In genomic region chr1:16676661-16677523, GRCh38 we compare ENCODE assay signal across 11 cellular contexts. TPM values are rescaled to one million over a fixed set of nuclear protein-coding genes. Genes with fewer than 3 reads are reported as not detected.
DNase-seq lines count a peak whose midpoint lies in the region; ATAC-seq, FAIRE-seq and TF ChIP-seq lines count a peak whose summit lies in the region.
"Not testable (repeated sequence)": the region's sequence is repeated elsewhere in the genome, so short reads cannot be mapped to it uniquely, and the experiment has no call there.
"Had no signal": no experiment of that assay in that cellular context is flagged by ENCODE, and none has a peak within 500 bp of the region (broad histone marks: within the 10 kb centered on the region; RNA-seq: fewer than 3 reads in every experiment).

No MANE protein-coding gene starts in this region.

- not testable (repeated sequence) for H3K27ac Mint-ChIP-seq in GM23338; activated CD8-positive, alpha-beta memory T cell treated with anti-CD3 and anti-CD28 coated beads, Interleukin-2, amount 10 ng/mL, durations not matched to agents 7 days and 5 days
- peak overlapping the region; percentile 88 for H3K27ac Mint-ChIP-seq in central memory CD8-positive, alpha-beta T cell (ENCODE audit: low read depth)
- H3K27ac Mint-ChIP-seq in memory B cell, result peak overlapping the region; percentile 25

- H3K4me1 ChIP-seq in DOHH2 (ENCODE audit: control insufficient read depth, low read length), result peaks cover 34% of the 10 kb centered on the region
- H3K4me1 ChIP-seq in GM23338 (ENCODE audit: insufficient read depth); MM.1S (ENCODE audit: low read length): not testable (repeated sequence)

- H3K4me2 ChIP-seq in DOHH2 (ENCODE audit: low read length) (peak overlapping the region; percentile 50), MM.1S (ENCODE audit: low read depth, low read length) (peak overlapping the region; percentile 16; the same call in 1 of the 2 replicates)
- not testable (repeated sequence) for H3K4me2 ChIP-seq in GM23338

- not testable (repeated sequence) for H3K9me2 ChIP-seq in DOHH2 (replicated peaks; ENCODE audit: control insufficient read depth, low read length); GM23338 (ENCODE audit: insufficient read depth); MM.1S (replicated peaks; ENCODE audit: insufficient read depth, low read length)

- H3K27me3 Mint-ChIP-seq in GM23338 (ENCODE audit: insufficient read depth, low read depth, poor library complexity), result peaks cover 15% of the 10 kb centered on the region
- peaks cover 58% of the 10 kb centered on the region for H3K27me3 Mint-ChIP-seq in activated CD8-positive, alpha-beta memory T cell treated with anti-CD3 and anti-CD28 coated beads, Interleukin-2, amount 10 ng/mL, durations not matched to agents 7 days and 5 days
- H3K27me3 Mint-ChIP-seq in central memory CD8-positive, alpha-beta T cell, result peaks cover 29% of the 10 kb centered on the region
- H3K27me3 Mint-ChIP-seq in memory B cell, result not testable (repeated sequence)

- in situ Hi-C loops in SK-MEL-5 (cut with HindIII; ENCODE audit: low pct_unique_long_range_greater_than_20kb, low sequenced_read_pairs), result not testable (repeated sequence)

- not testable (repeated sequence) for H3K9me3 ChIP-seq in DOHH2 (ENCODE audit: control insufficient read depth, insufficient read depth, low read length); MM.1S (replicated peaks; ENCODE audit: insufficient read depth, low read length)

- H3K4me1 Mint-ChIP-seq in GM23338, result peaks cover 21% of the 10 kb centered on the region
- H3K4me1 Mint-ChIP-seq in activated CD8-positive, alpha-beta memory T cell treated with anti-CD3 and anti-CD28 coated beads, Interleukin-2, amount 10 ng/mL, durations not matched to agents 7 days and 5 days, result peaks cover 18% of the 10 kb centered on the region
- peaks cover 19% of the 10 kb centered on the region for H3K4me1 Mint-ChIP-seq in central memory CD8-positive, alpha-beta T cell
- H3K4me1 Mint-ChIP-seq in memory B cell, result peaks cover 15% of the 10 kb centered on the region

- H4K20me1 ChIP-seq in DOHH2 (ENCODE audit: control insufficient read depth, insufficient read depth, low read depth, low read length); GM23338 (replicated peaks; ENCODE audit: insufficient read depth); MM.1S (ENCODE audit: insufficient read depth, low read length): not testable (repeated sequence)

- H3K36me3 ChIP-seq in DOHH2 (ENCODE audit: control insufficient read depth, low read length); GM23338 (ENCODE audit: insufficient read depth); MM.1S (replicated peaks; ENCODE audit: insufficient read depth, low read length): not testable (repeated sequence)

- FAIRE-seq in urothelium cell line (lab: Jason Lieb, UNC), result not testable (repeated sequence)

- CTCF ChIA-PET in activated CD8-positive, alpha-beta memory T cell treated with anti-CD3 and anti-CD28 coated beads, Interleukin-2, amount 10 ng/mL, durations not matched to agents 7 days and 5 days (lab: Charles Lee), result not testable (repeated sequence)

- not testable (repeated sequence) for ATAC-seq in GM23338
- ATAC-seq in activated CD8-positive, alpha-beta memory T cell treated with anti-CD3 and anti-CD28 coated beads, Interleukin-2, amount 10 ng/mL, durations not matched to agents 7 days and 5 days, result peak; percentile 51
- ATAC-seq in central memory CD8-positive, alpha-beta T cell (replicated peaks; ENCODE audit: extremely low read depth, poor library complexity, severe bottlenecking), result peak; percentile 79
- ATAC-seq in memory B cell (ENCODE audit: low read depth), result peak; percentile 63

- H3K4me3 ChIP-seq in DOHH2 (ENCODE audit: low read length), result peak overlapping the region; percentile 41
- not testable (repeated sequence) for H3K4me3 ChIP-seq in GM23338; MM.1S (ENCODE audit: low read length)

- DNase-seq in GM23338 (ENCODE audit: low spot score) (peak; percentile 63), MM.1S (peak; percentile 55), SK-MEL-5 (ENCODE audit: low read depth, low spot score) (peak; percentile 65), urothelium cell line (ENCODE audit: low spot score) (peak; percentile 7)
- DNase-seq in activated CD8-positive, alpha-beta memory T cell treated with anti-CD3 and anti-CD28 coated beads, Interleukin-2, amount 10 ng/mL, durations not matched to agents 7 days and 5 days, result peak; percentile 65
- not testable (repeated sequence) for DNase-seq in central memory CD8-positive, alpha-beta T cell (ENCODE audit: low spot score in 2 of 2); memory B cell (ENCODE audit: low spot score in 2 of 2)

- H3K36me3 Mint-ChIP-seq in GM23338 (ENCODE audit: low read depth); activated CD8-positive, alpha-beta memory T cell treated with anti-CD3 and anti-CD28 coated beads, Interleukin-2, amount 10 ng/mL, durations not matched to agents 7 days and 5 days; memory B cell: not testable (repeated sequence)
- peaks cover 16% of the 10 kb centered on the region for H3K36me3 Mint-ChIP-seq in central memory CD8-positive, alpha-beta T cell (ENCODE audit: insufficient read depth)

- H3K79me2 ChIP-seq in DOHH2 (ENCODE audit: control insufficient read depth, low read length); GM23338 (replicated peaks; ENCODE audit: insufficient read depth); MM.1S (ENCODE audit: low read length): not testable (repeated sequence)

- H3K27me3 ChIP-seq in DOHH2 (ENCODE audit: control insufficient read depth, low read length); GM23338 (ENCODE audit: insufficient read depth): not testable (repeated sequence)
- peaks cover 34% of the 10 kb centered on the region for H3K27me3 ChIP-seq in MM.1S (replicated peaks; ENCODE audit: insufficient read depth, low read length)

- H3F3A ChIP-seq in DOHH2 (ENCODE audit: control insufficient read depth, insufficient read depth); GM23338 (replicated peaks; ENCODE audit: low read depth); MM.1S (ENCODE audit: insufficient read depth, low read length): not testable (repeated sequence)

- peak overlapping the region; percentile 25; the same call in 1 of the 2 replicates for H3K27ac ChIP-seq in DOHH2 (ENCODE audit: low read depth, low read length)
- H3K27ac ChIP-seq in GM23338 (ENCODE audit: low read depth); MM.1S (ENCODE audit: low read length): not testable (repeated sequence)

- not testable (repeated sequence) for H3K9ac ChIP-seq in MM.1S (ENCODE audit: low read length)

- H2AFZ ChIP-seq in GM23338; MM.1S (ENCODE audit: low read length): not testable (repeated sequence)

- H3K4me3 Mint-ChIP-seq in GM23338; activated CD8-positive, alpha-beta memory T cell treated with anti-CD3 and anti-CD28 coated beads, Interleukin-2, amount 10 ng/mL, durations not matched to agents 7 days and 5 days: not testable (repeated sequence)
- H3K4me3 Mint-ChIP-seq in central memory CD8-positive, alpha-beta T cell, result peak overlapping the region; percentile 68
- H3K4me3 Mint-ChIP-seq in memory B cell, result peak overlapping the region; percentile 16

- H3K9me3 Mint-ChIP-seq in GM23338; activated CD8-positive, alpha-beta memory T cell treated with anti-CD3 and anti-CD28 coated beads, Interleukin-2, amount 10 ng/mL, durations not matched to agents 7 days and 5 days (ENCODE audit: low read depth); central memory CD8-positive, alpha-beta T cell; memory B cell: not testable (repeated sequence)

- TF ChIP-seq CTCF in DOHH2 (IDR thresholded peaks at IDR 0.05; ENCODE audit: low read depth, low read length, poor library complexity, severe bottlenecking); MM.1S (IDR thresholded peaks at IDR 0.05; ENCODE audit: low read length): not testable (repeated sequence)
- peak in 1 of 2 experiments; percentile 46; a peak in 2 of 4 replicates for TF ChIP-seq CTCF in GM23338 (conservative IDR thresholded peaks at IDR 0.05; ENCODE audit: low read depth in 2 of 2)

RNA-seq across cellular contexts. Expression of gene RNU1-3, which starts 10.1 kb away (rescaled TPM):
- under 0.01 TPM in 1 of 2 replicates, not detected in the other for total RNA-seq in GM23338 (2014; rRNA removed; shearing (Covaris generic))
- polyA plus RNA-seq in GM23338 (2016; fragmentation: Nextera tagmentation; extraction: Ambion mirVana), result not detected in 2 replicates
- under 0.01 TPM in 1 of 2 replicates, not detected in the other for total RNA-seq in SK-MEL-5 (2014; rRNA removed; shearing (Covaris generic))
- not detected in 2 replicates for polyA plus RNA-seq in SK-MEL-5 (2015; cell fraction: cytosol; rRNA removed)
- polyA plus RNA-seq in SK-MEL-5 (2015; cell fraction: nucleus; rRNA removed), result not detected in 2 replicates
- 1,000 to 10,000 TPM in 1 of 2 experiments, 100 to 1,000 TPM in 1; 922 to 3,744 TPM for total RNA-seq in activated CD8-positive, alpha-beta memory T cell treated with anti-CD3 and anti-CD28 coated beads, Interleukin-2, amount 10 ng/mL, durations not matched to agents 7 days and 5 days
- polyA plus RNA-seq: adrenal gland, BJ, heart left ventricle had no signal

Comparison
In these comparisons a context has a peak if more than half of its experiments do, and no peak if none do; other contexts are left out.
1. RNA of gene RNU1-3, which starts 10.1 kb away (total RNA-seq): 922 to 3,744 TPM in activated CD8-positive, alpha-beta memory T cell treated with anti-CD3 and anti-CD28 coated beads, Interleukin-2, amount 10 ng/mL, durations not matched to agents 7 days and 5 days; under 0.01 TPM in GM23338 and under 0.01 TPM in SK-MEL-5; every median in the first group is over 100 times any median in the second.